In the genomic region with DNA sequence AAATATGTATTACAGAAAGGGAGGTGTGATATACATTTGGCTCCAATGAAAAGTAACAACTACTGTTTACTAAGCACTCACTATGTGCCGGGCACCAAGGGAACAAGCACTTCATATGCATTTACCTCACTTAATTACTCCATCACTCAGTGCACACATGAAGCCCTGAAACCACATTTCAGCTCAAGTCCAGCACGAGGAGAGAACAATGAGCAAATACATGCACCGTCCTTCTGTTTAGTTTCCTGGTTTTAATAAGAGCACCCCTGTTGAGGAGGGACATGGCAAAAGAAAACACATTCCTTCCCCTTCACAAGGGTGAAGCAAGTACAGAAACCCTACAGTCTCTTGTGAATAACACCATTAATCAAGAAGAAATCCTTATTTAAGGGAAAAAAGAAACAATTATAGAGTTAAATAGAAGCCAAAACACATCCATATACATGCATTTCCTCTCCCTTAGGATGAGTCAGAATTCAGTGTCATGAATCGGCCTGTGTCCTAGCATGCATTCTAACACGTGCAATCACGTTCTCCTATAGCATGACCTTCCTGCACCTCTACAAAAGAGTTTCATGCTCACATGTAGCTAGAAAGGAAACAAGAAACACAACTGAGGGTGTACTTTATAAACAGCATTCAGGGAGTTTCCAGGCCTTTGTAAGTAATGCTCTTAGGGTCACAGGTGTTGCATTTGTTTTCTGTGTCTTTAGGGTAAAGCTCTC, we compare ENCODE assay signal across 11 cellular contexts.
DNase-seq lines count a peak whose midpoint lies in the region; ATAC-seq and TF ChIP-seq lines count a peak whose summit lies in the region.
"Had no signal": no experiment of that assay in that cellular context is flagged by ENCODE, and none has a peak within 500 bp of the region (broad histone marks: within the 10 kb centered on the region; RNA-seq: fewer than 3 reads in every experiment).

No MANE protein-coding gene starts in this region.

- CTCF ChIA-PET in HEK293T (lab: Yijun Ruan, JAX), result no interaction called here

- in situ Hi-C loops in brain microvascular endothelial cell (cut with HindIII; ENCODE audit: low pct_ligation_motif_present, low sequenced_read_pairs), result no loop called here

- H3K27ac ChIP-seq in brain microvascular endothelial cell (peak overlapping the region; percentile 4), coronary artery (no peak overlapping the region)
- H3K27ac ChIP-seq: SJCRH30 had no signal

- ATAC-seq in GM18868 (IDR thresholded peaks at IDR 0.05; ENCODE audit: unreplicated experiment), result peak; percentile 85
- peak; percentile 46 for ATAC-seq in HG03175 (IDR thresholded peaks at IDR 0.05; ENCODE audit: unreplicated experiment)
- ATAC-seq: HCT116 had no signal

- POLR2A ChIA-PET in HEK293T (lab: Yijun Ruan, JAX), result no interaction called here

- TF ChIP-seq CTCF in brain microvascular endothelial cell (IDR thresholded peaks at IDR 0.05; ENCODE audit: low read depth, low read length, missing control alignments) (no peak), coronary artery (IDR thresholded peaks at IDR 0.05) (no peak)

- no peaks in the 10 kb centered on the region for H3K36me3 ChIP-seq in brain microvascular endothelial cell (replicated peaks)
- H3K36me3 ChIP-seq: SJCRH30 had no signal

- DNase-seq in brain microvascular endothelial cell, result no peak
- DNase-seq in pulmonary artery endothelial cell (ENCODE audit: low read depth, low spot score), result peak; percentile 17
- no peak for DNase-seq in retina
- no peak for DNase-seq in HEK293T (ENCODE audit: extremely low spot score)
- no peak for DNase-seq in NCI-H1694 (lab: John Stamatoyannopoulos, UW)
- no peak for DNase-seq in coronary artery (ENCODE audit: low spot score)
- DNase-seq: left cardiac atrium had no signal

- H3K27me3 ChIP-seq in brain microvascular endothelial cell (replicated peaks), result no peaks in the 10 kb centered on the region
- H3K27me3 ChIP-seq: SJCRH30 had no signal

- H3K4me3 ChIP-seq in brain microvascular endothelial cell (ENCODE audit: low read depth, low read length) (no peak overlapping the region), coronary artery (no peak overlapping the region)
- H3K4me3 ChIP-seq: SJCRH30 had no signal

TF ChIP-seq in HEK293T, 16 proteins besides CTCF, POLR2A, EP300 and RAD21:
- TF ChIP-seq BHLHE40 (IDR thresholded peaks at IDR 0.05; ENCODE audit: borderline replicate concordance), result no peak
- TF ChIP-seq TARDBP (IDR thresholded peaks at IDR 0.05), result no peak
- TF ChIP-seq SUZ12 (IDR thresholded peaks at IDR 0.05), result no peak
- TF ChIP-seq ARNT (IDR thresholded peaks at IDR 0.05), result no peak
- TF ChIP-seq SP1 (IDR thresholded peaks at IDR 0.05), result no peak
- no peak for TF ChIP-seq FOXA1 (IDR thresholded peaks at IDR 0.05)
- no peak for TF ChIP-seq ZNF384 (IDR thresholded peaks at IDR 0.05)
- no peak for TF ChIP-seq LEF1 (IDR thresholded peaks at IDR 0.05; ENCODE audit: borderline replicate concordance)
- no peak for TF ChIP-seq FOXK2 (IDR thresholded peaks at IDR 0.05)
- no peak for TF ChIP-seq ELF4 (IDR thresholded peaks at IDR 0.05)
- TF ChIP-seq NFRKB (IDR thresholded peaks at IDR 0.05), result no peak
- no peak for TF ChIP-seq FOXM1 (IDR thresholded peaks at IDR 0.05; ENCODE audit: borderline replicate concordance)
- TF ChIP-seq CTBP1 (IDR thresholded peaks at IDR 0.05; ENCODE audit: borderline replicate concordance), result no peak
- TF ChIP-seq, protein P1, sequence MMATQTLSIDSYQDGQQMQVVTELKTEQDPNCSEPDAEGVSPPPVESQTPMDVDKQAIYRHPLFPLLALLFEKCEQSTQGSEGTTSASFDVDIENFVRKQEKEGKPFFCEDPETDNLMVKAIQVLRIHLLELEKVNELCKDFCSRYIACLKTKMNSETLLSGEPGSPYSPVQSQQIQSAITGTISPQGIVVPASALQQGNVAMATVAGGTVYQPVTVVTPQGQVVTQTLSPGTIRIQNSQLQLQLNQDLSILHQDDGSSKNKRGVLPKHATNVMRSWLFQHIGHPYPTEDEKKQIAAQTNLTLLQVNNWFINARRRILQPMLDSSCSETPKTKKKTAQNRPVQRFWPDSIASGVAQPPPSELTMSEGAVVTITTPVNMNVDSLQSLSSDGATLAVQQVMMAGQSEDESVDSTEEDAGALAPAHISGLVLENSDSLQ (IDR thresholded peaks at IDR 0.05), result no peak
- TF ChIP-seq L3MBTL2 (conservative IDR thresholded peaks at IDR 0.05), result no peak
- no peak for TF ChIP-seq HDGF (IDR thresholded peaks at IDR 0.05; ENCODE audit: borderline replicate concordance)
